Comparison of ENCODE assay signal across 21 cellular contexts in the genomic region with DNA sequence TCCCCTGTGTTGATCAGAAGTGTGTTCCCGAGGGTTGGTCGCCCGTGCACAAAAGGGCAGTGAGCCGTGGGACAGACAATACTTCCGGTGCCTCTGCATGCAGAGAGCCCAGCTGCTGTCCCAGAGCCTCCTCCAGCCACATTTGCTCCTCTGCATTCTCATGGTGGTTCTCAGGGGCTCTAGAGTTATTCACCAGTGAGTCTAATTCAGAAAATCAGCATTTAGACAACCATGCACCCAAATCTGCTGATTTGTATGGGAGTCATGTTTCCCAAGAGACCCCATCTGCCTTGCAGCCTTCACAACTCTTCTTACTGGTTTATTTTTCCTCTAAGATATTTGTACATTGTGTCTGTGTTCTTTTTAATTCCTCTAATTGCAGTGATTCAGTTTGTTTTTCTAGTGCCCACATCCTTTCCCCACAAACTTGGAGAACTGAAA.
A peak's percentile ranks its signal among the peaks of the same experiment; 100 is the strongest.
DNase-seq lines count a peak whose midpoint lies in the region; ATAC-seq lines count a peak whose summit lies in the region.
"Had no signal": no experiment of that assay in that cellular context is flagged by ENCODE, and none has a peak within 500 bp of the region (broad histone marks: within the 10 kb centered on the region; RNA-seq: fewer than 3 reads in every experiment).

No MANE protein-coding gene starts in this region.

- H3K9me3 ChIP-seq in skeletal muscle satellite cell (replicated peaks; ENCODE audit: low read length) = peaks cover 7% of the 10 kb centered on the region
- H3K9me3 ChIP-seq: ovary had no signal

- DNase-seq in NCI-H146 (lab: John Stamatoyannopoulos, UW) (peak; percentile 38), NCI-H146 treated with DMSO at 0.1 percent for 48 hours (lab: John Stamatoyannopoulos, UW; ENCODE audit: unreplicated experiment) (no peak), astrocyte of the hippocampus (ENCODE audit: low read depth, low spot score) (peak; percentile 36), kidney tubule cell (ENCODE audit: low spot score) (peak; percentile 32), activated gamma-delta T cell (lab: John Stamatoyannopoulos, UW) (no peak), NCI-H1930 (lab: John Stamatoyannopoulos, UW) (no peak)
- DNase-seq: activated CD4-positive, alpha-beta T cell treated with anti-CD3 and anti-CD28 coated beads for 48 hours; activated CD8-positive, alpha-beta memory T cell treated with anti-CD3 and anti-CD28 coated beads, Interleukin-2, amount 50 U/mL, for 48 hours; activated naive CD4-positive, alpha-beta T cell treated with anti-CD3 and anti-CD28 coated beads, Interleukin-2, amount 10 ng/mL, durations not matched to agents 7 days and 5 days; DMS153; islet precursor cell; Kasumi-1; NCI-H1436; NCI-H446; ovary; stimulated activated naive B cell treated with anti-CD40 and anti-IgM and Interleukin-4, amounts not matched to agents 10 μg/mL and 1 μg/mL and 100 μg/mL, for 72 hours; trophoblast cell had no signal

- H3K4me1 ChIP-seq in skeletal muscle satellite cell (ENCODE audit: control insufficient read depth, insufficient read depth, low read length) = peaks cover 28% of the 10 kb centered on the region
- H3K4me1 ChIP-seq: esophagus muscularis mucosa had no signal

- ATAC-seq in GM21717 (IDR thresholded peaks at IDR 0.05; ENCODE audit: unreplicated experiment) = no peak
- ATAC-seq: stimulated activated naive B cell treated with anti-CD40 and anti-IgM and Interleukin-4, amounts not matched to agents 10 μg/mL and 1 μg/mL and 100 μg/mL, for 72 hours had no signal

- H3K27me3 ChIP-seq in skeletal muscle satellite cell (ENCODE audit: control insufficient read depth, insufficient read depth, low read length) = no peaks in the 10 kb centered on the region
- H3K27me3 ChIP-seq: esophagus muscularis mucosa, ovary, SJSA1 had no signal

- no peaks in the 10 kb centered on the region for H3K36me3 ChIP-seq in skeletal muscle satellite cell (ENCODE audit: insufficient read depth, low read length)
- H3K36me3 ChIP-seq: esophagus muscularis mucosa, ovary, SJSA1 had no signal

- peak overlapping the region; percentile 70 for H3K4me2 ChIP-seq in skeletal muscle satellite cell (ENCODE audit: low read length)

- peak overlapping the region; percentile 29 for H3K4me3 ChIP-seq in skeletal muscle satellite cell (ENCODE audit: low read length)
- H3K4me3 ChIP-seq: esophagus muscularis mucosa, ovary, SJSA1 had no signal

- peak overlapping the region; percentile 66 for H3K9ac ChIP-seq in skeletal muscle satellite cell (ENCODE audit: low read depth, low read length)

Comparison
In these comparisons a context has a peak if more than half of its experiments do, and no peak if none do; other contexts are left out.
1. DNase-seq: peak in NCI-H146 (single experiment), astrocyte of the hippocampus (single experiment) and kidney tubule cell (single experiment); none in NCI-H146 treated with DMSO at 0.1 percent for 48 hours (single experiment), activated gamma-delta T cell (single experiment) and NCI-H1930 (0 of 2).